Comparison of ENCODE assay signal across 8 cellular contexts in genomic region chr14:101947904-101948665, GRCh38. TPM values are rescaled to one million over a fixed set of nuclear protein-coding genes. Genes with fewer than 3 reads are reported as not detected.
DNase-seq lines count a peak whose midpoint lies in the region; ATAC-seq and TF ChIP-seq lines count a peak whose summit lies in the region.

No MANE protein-coding gene starts in this region.

- intact Hi-C loops in heart right ventricle (cut with DNase I) = loop anchor here in 7 of 10 donors (2.0 to 10.0 kb wide), 6 partner anchors 15 to 187 kb away; partner anchors contain the start of gene PPP2R5C (in 3 of the 7)

- no peaks in the 10 kb centered on the region for H3K9me3 ChIP-seq in heart right ventricle

- no peaks in the 10 kb centered on the region for H3K36me3 Mint-ChIP-seq in type B pancreatic cell

- peak overlapping the region; percentile 100 for H3K27ac Mint-ChIP-seq in type B pancreatic cell

- H3K4me1 ChIP-seq in heart right ventricle = peaks cover 3 to 29% (median 20%) of the 10 kb centered on the region in 9 donors

- ATAC-seq in HG02884 (IDR thresholded peaks at IDR 0.05; ENCODE audit: unreplicated experiment) (peak; percentile 97), heart right ventricle (peak; percentile 98 to 99 (median 99))

- 0% methylated on average over 53 of the region's 53 CpGs for WGBS in heart right ventricle, 2 donors

- H3K4me1 Mint-ChIP-seq in type B pancreatic cell (ENCODE audit: unreplicated experiment) = peaks cover 13% of the 10 kb centered on the region

- peak overlapping the region; percentile 84 to 100 (median 96) for H3K27ac ChIP-seq in heart right ventricle

- TF ChIP-seq CTCF in heart right ventricle (IDR thresholded peaks at IDR 0.05) (no peak), type B pancreatic cell (conservative IDR thresholded peaks at IDR 0.05) (no peak)

- H3K27me3 ChIP-seq in heart right ventricle = peaks cover 0 to 25% (median 0%) of the 10 kb centered on the region in 7 donors

- peak overlapping the region; percentile 57 to 98 (median 78) for H3K4me3 ChIP-seq in heart right ventricle

- peak overlapping the region; percentile 99 for H3K4me3 Mint-ChIP-seq in type B pancreatic cell

- H3K27me3 Mint-ChIP-seq in type B pancreatic cell = peaks cover 42% of the 10 kb centered on the region

- DNase-seq in NCI-H146 treated with DMSO at 0.1 percent for 48 hours (lab: John Stamatoyannopoulos, UW; ENCODE audit: unreplicated experiment) (peak; percentile 92), T-helper 1 cell (peak; percentile 98 to 100 (median 99)), amniotic stem cell (lab: John Stamatoyannopoulos, UW) (peak; percentile 98), heart right ventricle (peak; percentile 100), pons (ENCODE audit: low spot score) (peak; percentile 100), type B pancreatic cell (ENCODE audit: extremely low spot score, unreplicated experiment) (peak; percentile 100)

- TF ChIP-seq POLR2A in GM15510 (IDR thresholded peaks at IDR 0.05; ENCODE audit: borderline replicate concordance, extremely low read depth, insufficient read length) = peak; percentile 76

- no peaks in the 10 kb centered on the region for H3K9me3 Mint-ChIP-seq in type B pancreatic cell

- H3K36me3 ChIP-seq in heart right ventricle = no peaks in the 10 kb centered on the region

RNA-seq across cellular contexts. Expression of gene DYNC1H1, which starts 16.3 kb away (rescaled TPM):
- 100 to 1,000 TPM; 413 to 777 (median 634) TPM for total RNA-seq in heart right ventricle
- polyA plus RNA-seq in heart right ventricle = 100 to 1,000 TPM; 173 to 331 TPM
- 413 and 489 TPM in 2 replicates for total RNA-seq in type B pancreatic cell (ENCODE audit: low replicate concordance)

Comparison
In these comparisons a context has a peak if more than half of its experiments do, and no peak if none do; other contexts are left out.
1. Peak in every context shown above with its lines: DNase-seq, ATAC-seq, H3K4me3 ChIP-seq and H3K27ac ChIP-seq.